Comparison of ENCODE assay signal across 28 cellular contexts in genomic region chr21:26743524-26743923, GRCh38.
"Had no signal": no experiment of that assay in that cellular context is flagged by ENCODE, and none has a peak within 500 bp of the region (broad histone marks: within the 10 kb centered on the region; RNA-seq: fewer than 3 reads in every experiment).

No MANE protein-coding gene starts in this region.

- DNase-seq: activated B cell treated with CpG ODN at 0.5 μM for 24 hours; activated CD4-positive, alpha-beta T cell treated with anti-CD3 and anti-CD28 coated beads for 1 hour; activated CD4-positive, alpha-beta T cell treated with anti-CD3 and anti-CD28 coated beads, Interleukin-2, amount 10 ng/mL, durations not matched to agents 24 days and 14 days; activated CD4-positive, alpha-beta T cell treated with anti-CD3 and anti-CD28 coated beads, Interleukin-2, amount 50 U/mL, for 48 hours; activated CD8-positive, alpha-beta memory T cell treated with anti-CD3 and anti-CD28 coated beads, Interleukin-2, amount 10 ng/mL, durations not matched to agents 7 days and 5 days; activated effector memory CD4-positive, alpha-beta T cell treated with Interleukin-2 at 50 U/mL for 16 hours; activated naive CD4-positive, alpha-beta T cell; activated T-cell treated with anti-CD3 and anti-CD28 coated beads, Interleukin-2, amount 50 U/mL, for 24 hours; body of pancreas; NCI-H1092 treated with DMSO at 0.1 percent for 48 hours; NCI-H1417 treated with DMSO at 0.1 percent for 48 hours; NCI-H1694; NCI-H2029; NCI-H2107; NCI-H2171 treated with DMSO at 0.1 percent for 48 hours; NCI-H226; NCI-H526; NCI-H774; NK-92 treated with Interleukin-12 subunit alpha and Interleukin-12 subunit beta, amount 100 ng/mL, for 24 hours; OCI-M1; RPMI8226; SJCRH30; T-helper 17 cell; T-helper 9 cell had no signal

- ATAC-seq: activated CD8-positive, alpha-beta memory T cell treated with anti-CD3 and anti-CD28 coated beads, Interleukin-2, amount 10 ng/mL, durations not matched to agents 7 days and 5 days; body of pancreas; Panc1; Right ventricle myocardium inferior; T-helper 17 cell had no signal

- H3K27me3 ChIP-seq: ascending aorta, body of pancreas, SJCRH30 had no signal

- H3K4me3 ChIP-seq: ascending aorta, body of pancreas, SJCRH30 had no signal

- H3K27ac ChIP-seq: ascending aorta, body of pancreas, KMS-11, SJCRH30 had no signal
